In the genomic region with DNA sequence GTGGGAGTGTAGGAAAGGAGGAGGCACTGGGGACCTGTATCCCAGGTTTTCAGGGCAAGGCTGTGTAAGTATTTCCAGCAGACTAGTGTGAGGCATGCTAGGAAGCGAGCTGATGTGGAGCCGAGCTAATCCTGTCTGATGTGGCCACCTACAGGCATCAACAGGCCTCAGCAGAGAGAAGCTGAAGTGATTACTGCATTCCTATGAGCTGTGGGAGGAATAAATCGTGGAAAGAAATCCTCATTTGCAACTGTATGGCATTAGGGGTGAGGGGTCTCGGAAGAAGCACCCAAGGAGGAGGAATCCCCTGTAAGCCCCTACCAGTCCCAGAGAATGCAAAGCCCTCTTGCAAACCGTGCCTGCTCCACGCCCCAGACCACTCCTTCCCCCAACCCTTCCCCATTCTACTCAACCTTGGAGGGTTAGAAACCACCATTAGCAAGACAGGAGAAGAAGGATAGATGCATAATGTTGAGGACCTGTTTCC, we compare ENCODE assay signal across 8 cellular contexts. TPM values are rescaled to one million over a fixed set of nuclear protein-coding genes. Genes with fewer than 3 reads are reported as not detected.
DNase-seq lines count a peak whose midpoint lies in the region; ATAC-seq, FAIRE-seq and TF ChIP-seq lines count a peak whose summit lies in the region.

No MANE protein-coding gene starts in this region.

- H3K27ac ChIP-seq in SJSA1 (no peak overlapping the region), gastroesophageal sphincter (no peak overlapping the region), prostate gland (no peak overlapping the region)

- ATAC-seq in gastroesophageal sphincter = no peak

- H3K27me3 ChIP-seq in SJSA1 (replicated peaks) (no peaks in the 10 kb centered on the region), gastroesophageal sphincter (peaks cover 2% of the 10 kb centered on the region), prostate gland (replicated peaks; ENCODE audit: insufficient read depth) (no peaks in the 10 kb centered on the region)

- no peak for TF ChIP-seq POLR2A in H54 (IDR thresholded peaks at IDR 0.05; ENCODE audit: low read depth, low read length)
- no peak for TF ChIP-seq POLR2A in gastroesophageal sphincter (IDR thresholded peaks at IDR 0.05)
- no peak for TF ChIP-seq POLR2A in prostate gland (IDR thresholded peaks at IDR 0.05)

- DNase-seq in AG08396 (ENCODE audit: low spot score) = peak; percentile 78
- peak; percentile 73 for DNase-seq in H54 (ENCODE audit: insufficient read length, low spot score)
- peak; percentile 38 to 61 for DNase-seq in SJSA1 (ENCODE audit: low read depth in 1 of 2, low spot score in 2 of 2)
- peak; percentile 65 for DNase-seq in prostate gland (ENCODE audit: low spot score)
- DNase-seq in activated naive CD4-positive, alpha-beta T cell treated with Interleukin-2 at 50 U/mL for 16 hours = no peak
- no peak for DNase-seq in NCI-H1694 (lab: John Stamatoyannopoulos, UW)
- no peak for DNase-seq in central memory CD4-positive, alpha-beta T cell

- H3K9me3 ChIP-seq in SJSA1 (replicated peaks) = no peaks in the 10 kb centered on the region
- H3K9me3 ChIP-seq in gastroesophageal sphincter = no peaks in the 10 kb centered on the region
- H3K9me3 ChIP-seq in prostate gland = no peaks in the 10 kb centered on the region

- peaks cover 33% of the 10 kb centered on the region for H3K4me1 ChIP-seq in SJSA1 (replicated peaks)
- H3K4me1 ChIP-seq in gastroesophageal sphincter = peaks cover 3 to 23% (median 4%) of the 10 kb centered on the region in 3 donors
- peaks cover 8% of the 10 kb centered on the region for H3K4me1 ChIP-seq in prostate gland (replicated peaks)

- no peak for TF ChIP-seq EP300 in gastroesophageal sphincter (IDR thresholded peaks at IDR 0.05)

- peak in 3 of 4 experiments; percentile 40 to 51 (median 45) for TF ChIP-seq CTCF in gastroesophageal sphincter (IDR thresholded peaks at IDR 0.05)
- TF ChIP-seq CTCF in prostate gland (IDR thresholded peaks at IDR 0.05) = peak in 2 of 4 experiments; percentile 55 to 67

- intact Hi-C loops in prostate gland (cut with DNase I) = no loop called here

- 37 to 47% methylated on average over 3 to 6 of the region's 6 CpGs for WGBS in gastroesophageal sphincter (ENCODE audit: low coverage in 1 of 2), 2 donors
- 34% methylated on average over 6 of the region's 6 CpGs for WGBS in prostate gland

- H3K4me3 ChIP-seq in SJSA1 = no peak overlapping the region
- H3K4me3 ChIP-seq in gastroesophageal sphincter = no peak overlapping the region
- no peak overlapping the region for H3K4me3 ChIP-seq in prostate gland

- peak; percentile 90 for FAIRE-seq in H54 (lab: Jason Lieb, UNC)

- no peaks in the 10 kb centered on the region for H3K36me3 ChIP-seq in SJSA1
- H3K36me3 ChIP-seq in gastroesophageal sphincter = no peaks in the 10 kb centered on the region
- H3K36me3 ChIP-seq in prostate gland = no peaks in the 10 kb centered on the region

RNA-seq across cellular contexts. Expression of a gene that starts 41.6 kb away (rescaled TPM):
- total RNA-seq in SJSA1 (2014; rRNA removed; shearing (Covaris generic)) = not detected in 2 replicates
- total RNA-seq in gastroesophageal sphincter (not detected), prostate gland (under 1 TPM in 1 of 2 donors, not detected in 1; 0.51 TPM)

RNA-seq across cellular contexts. Expression of a gene that starts 43.8 kb away (rescaled TPM):
- 0.39 and 0.53 TPM in 2 replicates for total RNA-seq in SJSA1 (2014; rRNA removed; shearing (Covaris generic))
- 1 to 10 TPM in 2 of 4 donors, under 1 TPM in 2; 0.12 to 7.8 (median 1.7) TPM for total RNA-seq in gastroesophageal sphincter
- 1 to 10 TPM; 1.2 to 3.5 TPM for total RNA-seq in prostate gland

RNA-seq across cellular contexts. Expression of a gene that starts 49.5 kb away (rescaled TPM):
- not detected in 2 replicates for total RNA-seq in SJSA1 (2014; rRNA removed; shearing (Covaris generic))
- total RNA-seq in gastroesophageal sphincter (not detected), prostate gland (1 to 10 TPM in 1 of 2 donors, under 1 TPM in 1; 0.50 to 1.5 TPM)

Comparison
In these comparisons a context has a peak if more than half of its experiments do, and no peak if none do; other contexts are left out.
1. DNase-seq: peak in AG08396 (single experiment), H54 (single experiment), SJSA1 (2 of 2) and prostate gland (single experiment); none in activated naive CD4-positive, alpha-beta T cell treated with Interleukin-2 at 50 U/mL for 16 hours (single experiment), NCI-H1694 (single experiment) and central memory CD4-positive, alpha-beta T cell (single experiment).